Comparison of ENCODE assay signal across 13 cellular contexts in genomic region chr20:14657231-14657630, GRCh38.
"Had no signal": no experiment of that assay in that cellular context is flagged by ENCODE, and none has a peak within 500 bp of the region (broad histone marks: within the 10 kb centered on the region; RNA-seq: fewer than 3 reads in every experiment).

No MANE protein-coding gene starts in this region.

- H3K27me3 ChIP-seq: breast epithelium, heart left ventricle, right lobe of liver, spleen had no signal

- H3K4me3 ChIP-seq: breast epithelium, heart left ventricle, lower lobe of right lung, psoas muscle, right lobe of liver, spleen had no signal

- H3K9me3 ChIP-seq: breast epithelium, heart left ventricle, lower lobe of right lung, psoas muscle, right lobe of liver had no signal

- H3K4me1 ChIP-seq: breast epithelium, heart left ventricle, lower lobe of right lung, psoas muscle, right lobe of liver, spleen had no signal

- H3K27ac ChIP-seq: breast epithelium, heart left ventricle, lower lobe of right lung, psoas muscle, right lobe of liver, spleen had no signal

- H3K36me3 ChIP-seq: breast epithelium, heart left ventricle, lower lobe of right lung, right lobe of liver, spleen had no signal

- DNase-seq: activated CD4-positive, alpha-beta T cell treated with anti-CD3 and anti-CD28 coated beads, Interleukin-2, amount 50 U/mL, for 1 hour; activated naive CD4-positive, alpha-beta T cell; activated T-cell treated with anti-CD3 and anti-CD28 coated beads for 4 hours; aorta; cerebellar nuclear complex; effector memory CD4-positive, alpha-beta T cell; heart left ventricle; left cardiac atrium; lower lobe of right lung; psoas muscle; right lobe of liver; spleen had no signal
